In the genomic region with DNA sequence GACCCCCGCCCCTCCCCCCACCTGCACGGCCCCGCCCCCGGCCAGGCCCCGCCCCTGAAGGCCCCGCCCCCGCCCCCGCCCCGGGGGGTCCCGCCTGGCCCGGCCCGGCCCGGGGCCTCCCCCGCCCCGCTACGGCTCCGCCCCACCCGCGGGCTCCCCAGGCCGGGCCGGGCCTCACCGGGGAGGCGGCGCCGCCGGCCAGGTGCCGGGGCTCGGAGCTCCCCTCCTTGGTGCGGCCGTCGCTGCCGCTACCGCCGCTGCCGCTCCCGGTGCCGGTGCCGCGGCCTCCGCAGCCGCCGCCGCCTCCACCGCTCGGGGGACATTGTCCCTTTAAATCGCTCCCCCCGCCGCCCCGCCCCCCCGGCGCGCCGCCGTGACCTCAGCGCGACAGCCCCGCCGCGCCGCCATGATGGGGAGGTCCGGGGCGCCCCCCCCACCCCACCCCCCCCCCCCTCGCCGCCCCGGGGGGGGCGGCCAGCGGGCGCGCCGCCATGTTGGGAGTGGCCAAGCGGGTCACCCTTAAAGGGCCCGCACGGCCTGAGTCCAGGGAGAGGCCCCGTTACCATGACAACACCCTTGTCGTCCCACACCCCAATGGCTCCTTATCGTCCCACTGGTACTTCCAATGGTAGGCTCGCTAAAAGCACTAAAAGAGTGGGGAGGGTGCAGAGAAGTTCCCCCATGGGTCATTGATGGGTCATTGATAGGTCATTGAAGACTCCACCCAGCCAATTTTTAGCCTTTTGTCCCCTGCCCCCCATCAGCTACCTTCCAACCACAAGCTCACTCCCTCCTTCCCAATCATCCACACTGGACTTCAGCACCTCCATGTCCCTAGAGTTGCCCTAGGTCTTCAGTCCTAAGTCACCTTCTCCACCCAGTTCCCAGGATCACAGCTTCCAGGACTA, we compare ENCODE assay signal across 8 cellular contexts. TPM values are rescaled to one million over a fixed set of nuclear protein-coding genes. Genes with fewer than 3 reads are reported as not detected.
DNase-seq lines count a peak whose midpoint lies in the region; ATAC-seq and TF ChIP-seq lines count a peak whose summit lies in the region.

A gene with protein sequence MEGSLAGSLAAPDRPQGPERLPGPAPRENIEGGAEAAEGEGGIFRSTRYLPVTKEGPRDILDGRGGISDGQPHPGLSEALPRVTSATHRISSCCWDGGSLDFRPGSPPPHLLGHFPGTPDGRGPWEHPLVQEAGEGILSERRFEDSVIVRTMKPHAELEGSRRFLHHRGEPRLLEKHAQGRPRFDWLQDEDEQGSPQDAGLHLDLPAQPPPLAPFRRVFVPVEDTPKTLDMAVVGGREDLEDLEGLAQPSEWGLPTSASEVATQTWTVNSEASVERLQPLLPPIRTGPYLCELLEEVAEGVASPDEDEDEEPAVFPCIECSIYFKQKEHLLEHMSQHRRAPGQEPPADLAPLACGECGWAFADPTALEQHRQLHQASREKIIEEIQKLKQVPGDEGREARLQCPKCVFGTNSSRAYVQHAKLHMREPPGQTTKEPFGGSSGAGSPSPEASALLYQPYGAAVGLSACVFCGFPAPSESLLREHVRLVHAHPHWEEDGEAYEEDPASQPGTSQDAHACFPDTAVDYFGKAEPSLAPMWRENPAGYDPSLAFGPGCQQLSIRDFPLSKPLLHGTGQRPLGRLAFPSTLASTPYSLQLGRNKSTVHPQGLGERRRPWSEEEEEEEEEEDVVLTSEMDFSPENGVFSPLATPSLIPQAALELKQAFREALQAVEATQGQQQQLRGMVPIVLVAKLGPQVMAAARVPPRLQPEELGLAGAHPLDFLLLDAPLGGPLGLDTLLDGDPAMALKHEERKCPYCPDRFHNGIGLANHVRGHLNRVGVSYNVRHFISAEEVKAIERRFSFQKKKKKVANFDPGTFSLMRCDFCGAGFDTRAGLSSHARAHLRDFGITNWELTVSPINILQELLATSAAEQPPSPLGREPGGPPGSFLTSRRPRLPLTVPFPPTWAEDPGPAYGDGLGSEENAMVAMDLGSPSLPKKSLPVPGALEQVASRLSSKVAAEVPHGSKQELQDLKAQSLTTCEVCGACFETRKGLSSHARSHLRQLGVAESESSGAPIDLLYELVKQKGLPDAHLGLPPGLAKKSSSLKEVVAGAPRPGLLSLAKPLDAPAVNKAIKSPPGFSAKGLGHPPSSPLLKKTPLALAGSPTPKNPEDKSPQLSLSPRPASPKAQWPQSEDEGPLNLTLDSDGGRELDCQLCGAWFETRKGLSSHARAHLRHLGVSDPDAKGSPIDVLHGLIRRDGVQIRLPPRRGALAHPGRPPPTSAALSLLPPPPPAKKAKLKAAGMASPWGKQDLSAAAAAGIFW (N-terminal part only) (minus strand): TSS at position 337 of the 908 bp plus-strand sequence. CDS start 1,649 bp downstream, outside the sequence.

- POLR2A ChIA-PET in HCT116 (lab: Charles Lee), result no interaction called here

- peak within 1 kb of the TSS; percentile 100 for H2AFZ ChIP-seq in HCT116 (ENCODE audit: low read depth, low read length, poor library complexity, severe bottlenecking)

- intact Hi-C loops in HCT116 (cut with micrococcal nuclease), result loop anchor here (10.0 kb wide), 1 partner anchor 105 kb away; no protein-coding TSS in a partner anchor

- peaks cover 15 to 38% of the 10 kb centered on the region in 2 experiments; a peak in 3 of 4 replicates for H3K4me1 ChIP-seq in HCT116 (ENCODE audit: control insufficient read depth in 1 of 2, insufficient read depth in 2 of 2, low read length in 2 of 2)

- peak within 1 kb of the TSS; percentile 95 for H3K4me2 ChIP-seq in HCT116 (ENCODE audit: low read length)

- TF ChIP-seq POLR2A in HCT116 (IDR thresholded peaks at IDR 0.05; ENCODE audit: borderline replicate concordance, extremely low read depth, insufficient read depth, insufficient read length), result no peak

- peak within 1 kb of the TSS; percentile 59 to 62 for H3K4me3 ChIP-seq in HCT116 (replicated peaks in 1 of 2; ENCODE audit: low read depth in 1 of 2, low read length in 2 of 2)

- H3K27me3 ChIP-seq in HCT116 (ENCODE audit: insufficient read depth, low read length), result no peaks in the 10 kb centered on the region

- peak within 1 kb of the TSS; percentile 55; the same call in 1 of the 2 replicates for H3K27ac ChIP-seq in HCT116 (ENCODE audit: low read depth, low read length)

- RAD21 ChIA-PET in HCT116 (lab: Charles Lee; ENCODE audit: low non-redundant PET in 1 of 2, low total read pairs in 2 of 2, uncharacterized antibody in 2 of 2, unreplicated experiment in 2 of 2), result no interaction called here

- H4K20me1 ChIP-seq in HCT116 (ENCODE audit: insufficient read depth), result no peaks in the 10 kb centered on the region

- TF ChIP-seq CTCF in HCT116 (IDR thresholded peaks at IDR 0.05 in 2 of 3, conservative IDR thresholded peaks at IDR 0.05 in 1 of 3; ENCODE audit: borderline replicate concordance in 1 of 3, insufficient read depth in 1 of 3, low read depth in 2 of 3, low read length in 2 of 3), result no peak

- no TSS peak for BruUV-seq in HCT116 (replicated peaks; lab: Mats Ljungman, UMichigan)

- H3K36me3 ChIP-seq in HCT116 (ENCODE audit: control insufficient read depth in 1 of 2, insufficient read depth in 2 of 2, low read length in 2 of 2), result no peaks in the 10 kb centered on the region

- H3K79me2 ChIP-seq in HCT116 (ENCODE audit: insufficient read depth, low read length), result no peaks in the 10 kb centered on the region

- peak within 1 kb of the TSS; percentile 35 for H3K9ac ChIP-seq in HCT116 (ENCODE audit: low read length)

- CTCF ChIA-PET in HCT116 (lab: Charles Lee), result no interaction called here

- H3K9me2 ChIP-seq in HCT116 (ENCODE audit: insufficient read depth), result no peaks in the 10 kb centered on the region

- H3K9me3 ChIP-seq in HCT116 (ENCODE audit: control insufficient read depth in 1 of 2, insufficient read depth in 1 of 2, low read depth in 1 of 2, low read length in 2 of 2), result no peaks in the 10 kb centered on the region

- DNase-seq in DMS153 (lab: John Stamatoyannopoulos, UW) (peak; percentile 38), HCT116 (ENCODE audit: low read depth, low spot score) (no peak), NOMO-1 treated with DMSO at 0.1 percent for 48 hours (lab: John Stamatoyannopoulos, UW; ENCODE audit: unreplicated experiment) (peak; percentile 48), epidermal melanocyte (ENCODE audit: insufficient read length, low spot score) (peak; percentile 97), middle frontal gyrus (ENCODE audit: extremely low spot score, low spot score) (peak; percentile 22), cortex of kidney (lab: John Stamatoyannopoulos, UW) (no peak)
- peak; percentile 91 for DNase-seq in activated CD8-positive, alpha-beta memory T cell treated with anti-CD3 and anti-CD28 coated beads, Interleukin-2, amount 50 U/mL, for 48 hours
- peak; percentile 60 to 71 for DNase-seq in stimulated activated CD8-positive, alpha-beta memory T cell treated with anti-CD3 and anti-CD28 coated beads, Interleukin-15, amount 100 ng/mL, for 4 hours (ENCODE audit: low read depth in 2 of 2)

- peak; percentile 53 for ATAC-seq in HCT116

- no peak for TF ChIP-seq RAD21 in HCT116 (IDR thresholded peaks at IDR 0.05; ENCODE audit: low read depth)

TF ChIP-seq in HCT116, 20 proteins besides CTCF, POLR2A, EP300 and RAD21:
- TF ChIP-seq, protein P1, sequence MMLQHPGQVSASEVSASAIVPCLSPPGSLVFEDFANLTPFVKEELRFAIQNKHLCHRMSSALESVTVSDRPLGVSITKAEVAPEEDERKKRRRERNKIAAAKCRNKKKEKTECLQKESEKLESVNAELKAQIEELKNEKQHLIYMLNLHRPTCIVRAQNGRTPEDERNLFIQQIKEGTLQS (IDR thresholded peaks at IDR 0.05), result no peak
- TF ChIP-seq EZH2 (IDR thresholded peaks at IDR 0.05) (no peak), YY1 (IDR thresholded peaks at IDR 0.05; ENCODE audit: extremely low read depth, insufficient replicate concordance, low read depth, low read length) (peak; percentile 98), SP1 (IDR thresholded peaks at IDR 0.05; ENCODE audit: low read depth) (peak; percentile 88), CEBPB (IDR thresholded peaks at IDR 0.05; ENCODE audit: low read depth) (no peak), CBX3 (IDR thresholded peaks at IDR 0.05; ENCODE audit: low read depth) (no peak), EZH2phosphoT487 (IDR thresholded peaks at IDR 0.05; ENCODE audit: borderline replicate concordance) (no peak)
- TF ChIP-seq, protein P2, sequence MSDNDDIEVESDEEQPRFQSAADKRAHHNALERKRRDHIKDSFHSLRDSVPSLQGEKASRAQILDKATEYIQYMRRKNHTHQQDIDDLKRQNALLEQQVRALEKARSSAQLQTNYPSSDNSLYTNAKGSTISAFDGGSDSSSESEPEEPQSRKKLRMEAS (IDR thresholded peaks at IDR 0.05), result peak; percentile 50; the same call in 1 of the 2 replicates

RNA-seq across cellular contexts. Expression of the gene that starts here (rescaled TPM):
- 28.4 TPM for total RNA-seq in HCT116 (2021; ENCODE audit: unreplicated experiment)
- 13.8 and 16.3 TPM in 2 replicates for polyA plus RNA-seq in HCT116 (2012)

Comparison
In these comparisons a context has a peak if more than half of its experiments do, and no peak if none do; other contexts are left out.
1. DNase-seq: peak in DMS153 (single experiment), NOMO-1 treated with DMSO at 0.1 percent for 48 hours (single experiment), activated CD8-positive, alpha-beta memory T cell treated with anti-CD3 and anti-CD28 coated beads, Interleukin-2, amount 50 U/mL, for 48 hours (single experiment), epidermal melanocyte (single experiment), middle frontal gyrus (single experiment) and stimulated activated CD8-positive, alpha-beta memory T cell treated with anti-CD3 and anti-CD28 coated beads, Interleukin-15, amount 100 ng/mL, for 4 hours (2 of 2); none in HCT116 (single experiment) and cortex of kidney (single experiment).